ENCODE assay signal across 8 cellular contexts in genomic region chr1:236064674-236065508, GRCh38. TPM values are rescaled to one million over a fixed set of nuclear protein-coding genes. Genes with fewer than 3 reads are reported as not detected.
A peak's percentile ranks its signal among the peaks of the same experiment; 100 is the strongest.
DNase-seq lines count a peak whose midpoint lies in the region; ATAC-seq and TF ChIP-seq lines count a peak whose summit lies in the region.

Gene NID1, minus strand, starts transcription at chr1:236065090. Its CDS starts 11 bp downstream, at chr1:236065079.

- peak; percentile 81 for ATAC-seq in thoracic aorta (ENCODE audit: insufficient number of reproducible peaks, low FRiP score, low read depth)
- no peak for ATAC-seq in GM19455 (IDR thresholded peaks at IDR 0.05; ENCODE audit: unreplicated experiment)

- TF ChIP-seq CTCF in epithelial cell of esophagus (IDR thresholded peaks at IDR 0.05; ENCODE audit: insufficient read depth, low read depth, low read length, missing control alignments) = peak; percentile 6
- TF ChIP-seq CTCF in thoracic aorta (IDR thresholded peaks at IDR 0.05) = peak; percentile 46

- WGBS in mesodermal cell (ENCODE audit: insufficient coverage in 2 of 2), 2 experiments = 0 to 1% methylated on average over 42 to 69 of the region's 100 CpGs

- H3K27ac ChIP-seq in mesodermal cell (ENCODE audit: low read depth, low read length, severe bottlenecking) (peak within 1 kb of the TSS; percentile 57), thoracic aorta (peak within 1 kb of the TSS; percentile 95)

- H3K4me3 ChIP-seq in epithelial cell of esophagus (ENCODE audit: low read length) = peak within 1 kb of the TSS; percentile 43
- peak within 1 kb of the TSS; percentile 78 for H3K4me3 ChIP-seq in mesodermal cell (ENCODE audit: extremely low read depth, insufficient read depth, low read length, poor library complexity, severe bottlenecking)
- peak within 1 kb of the TSS; percentile 96 for H3K4me3 ChIP-seq in thoracic aorta

- DNase-seq in stimulated activated CD4-positive, alpha-beta T cell treated with anti-CD3 and anti-CD28 coated beads, Interleukin-12 subunit alpha, Interleukin-12 subunit beta, amount 100 ng/mL, for 4 hours = peak; percentile 22
- DNase-seq in stimulated activated CD4-positive, alpha-beta T cell treated with anti-CD3 and anti-CD28 coated beads, Interleukin-2, amount 100 ng/mL, for 48 hours = no peak
- DNase-seq in M059J (ENCODE audit: low read depth) (peak; percentile 78), activated T-cell treated with anti-CD3 and anti-CD28 coated beads for 4 hours (peak; percentile 2), epithelial cell of esophagus (ENCODE audit: low read depth) (peak; percentile 29), thoracic aorta (ENCODE audit: low spot score) (peak; percentile 31)

- H3K9me3 ChIP-seq in mesodermal cell (ENCODE audit: control insufficient read depth, low read length) = no peaks in the 10 kb centered on the region
- H3K9me3 ChIP-seq in thoracic aorta = no peaks in the 10 kb centered on the region

- H3K36me3 ChIP-seq in mesodermal cell (ENCODE audit: control insufficient read depth, insufficient read depth, low read length) (peaks cover 23% of the 10 kb centered on the region), thoracic aorta (peaks cover 4% of the 10 kb centered on the region)

- no peaks in the 10 kb centered on the region for H3K27me3 ChIP-seq in thoracic aorta (replicated peaks; ENCODE audit: insufficient read depth)

- H3K4me1 ChIP-seq in mesodermal cell (ENCODE audit: control insufficient read depth, insufficient read depth, low read length, poor library complexity, severe bottlenecking) = peaks cover 4% of the 10 kb centered on the region
- H3K4me1 ChIP-seq in thoracic aorta (ENCODE audit: control insufficient read depth in 1 of 2, low read depth in 2 of 2) = peaks cover 11 to 45% of the 10 kb centered on the region in 2 donors

RNA-seq across cellular contexts. Expression of gene NID1, which starts in this region (rescaled TPM):
- total RNA-seq in M059J (2014; rRNA removed; shearing (Covaris generic)) = 33.1 and 60.4 TPM in 2 replicates
- polyA plus RNA-seq in mesodermal cell (2013, experiment 1 of 2) = 174 TPM
- polyA plus RNA-seq in mesodermal cell (2013, experiment 2 of 2) = 156 TPM
- 10 to 100 TPM; 82.4 to 95.5 TPM for total RNA-seq in thoracic aorta

Comparison
In these comparisons a context has a peak if more than half of its experiments do, and no peak if none do; other contexts are left out.
1. DNase-seq: peak in stimulated activated CD4-positive, alpha-beta T cell treated with anti-CD3 and anti-CD28 coated beads, Interleukin-12 subunit alpha, Interleukin-12 subunit beta, amount 100 ng/mL, for 4 hours (single experiment), M059J (single experiment), activated T-cell treated with anti-CD3 and anti-CD28 coated beads for 4 hours (single experiment), epithelial cell of esophagus (single experiment) and thoracic aorta (single experiment); none in stimulated activated CD4-positive, alpha-beta T cell treated with anti-CD3 and anti-CD28 coated beads, Interleukin-2, amount 100 ng/mL, for 48 hours (0 of 2).
2. H3K4me3 ChIP-seq: peak in every context shown above with its lines; median percentile 96 in thoracic aorta; 78 in mesodermal cell; 43 in epithelial cell of esophagus.